Comparison of ENCODE assay signal across 1 cellular context in the genomic region with DNA sequence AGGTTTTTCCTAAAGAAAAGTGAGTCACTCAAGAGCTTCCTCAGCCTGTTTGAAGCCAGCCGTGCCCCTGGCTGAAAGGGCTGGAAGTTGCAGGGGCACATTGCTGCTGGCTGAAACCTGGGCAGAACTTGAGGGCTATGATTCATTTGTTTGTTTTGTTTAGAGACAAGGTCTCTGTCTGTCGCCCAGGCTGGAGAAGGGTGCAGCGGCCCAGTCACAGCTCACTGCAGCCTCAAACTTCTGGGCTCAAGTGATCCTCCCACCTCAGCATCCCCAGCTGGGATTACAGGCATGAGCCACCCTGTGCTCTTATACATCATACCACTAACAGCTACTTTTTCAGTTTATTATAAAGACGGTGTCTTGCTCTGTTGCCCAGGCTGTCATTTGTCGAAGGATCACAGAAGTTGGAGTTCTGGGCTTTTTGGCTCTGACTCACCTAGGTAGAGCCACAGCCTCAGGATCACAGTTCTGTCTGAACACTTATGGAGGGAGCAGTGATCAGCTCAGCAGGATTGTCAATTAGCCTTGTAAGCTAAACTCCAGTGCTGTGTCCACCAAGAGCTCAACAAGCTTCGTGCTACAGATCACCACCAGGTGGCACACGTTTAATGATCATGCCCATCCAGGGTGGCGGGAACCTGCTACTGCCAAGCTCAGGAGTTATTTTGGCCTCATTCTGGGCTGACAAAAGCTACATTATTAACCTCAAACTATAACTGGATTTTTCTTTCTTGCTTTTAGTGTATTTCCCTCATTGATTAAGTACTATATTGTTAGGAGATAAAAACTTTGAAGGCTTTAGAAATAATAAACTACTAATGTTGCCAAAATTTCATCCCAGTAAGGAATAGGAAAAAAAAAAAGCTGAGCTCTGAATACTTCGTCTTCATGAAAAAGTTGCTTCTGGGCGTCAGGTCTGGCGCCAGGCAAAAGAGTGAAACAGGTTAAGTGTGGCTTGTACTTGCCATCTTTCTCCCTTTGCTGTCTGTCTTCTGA.
TF ChIP-seq lines count a peak whose summit lies in the region.

No MANE protein-coding gene starts in this region.

TF ChIP-seq in HepG2, 621 proteins besides CTCF, POLR2A, EP300 and RAD21 (continued from another document and continues in another):
- TF ChIP-seq, protein P1, sequence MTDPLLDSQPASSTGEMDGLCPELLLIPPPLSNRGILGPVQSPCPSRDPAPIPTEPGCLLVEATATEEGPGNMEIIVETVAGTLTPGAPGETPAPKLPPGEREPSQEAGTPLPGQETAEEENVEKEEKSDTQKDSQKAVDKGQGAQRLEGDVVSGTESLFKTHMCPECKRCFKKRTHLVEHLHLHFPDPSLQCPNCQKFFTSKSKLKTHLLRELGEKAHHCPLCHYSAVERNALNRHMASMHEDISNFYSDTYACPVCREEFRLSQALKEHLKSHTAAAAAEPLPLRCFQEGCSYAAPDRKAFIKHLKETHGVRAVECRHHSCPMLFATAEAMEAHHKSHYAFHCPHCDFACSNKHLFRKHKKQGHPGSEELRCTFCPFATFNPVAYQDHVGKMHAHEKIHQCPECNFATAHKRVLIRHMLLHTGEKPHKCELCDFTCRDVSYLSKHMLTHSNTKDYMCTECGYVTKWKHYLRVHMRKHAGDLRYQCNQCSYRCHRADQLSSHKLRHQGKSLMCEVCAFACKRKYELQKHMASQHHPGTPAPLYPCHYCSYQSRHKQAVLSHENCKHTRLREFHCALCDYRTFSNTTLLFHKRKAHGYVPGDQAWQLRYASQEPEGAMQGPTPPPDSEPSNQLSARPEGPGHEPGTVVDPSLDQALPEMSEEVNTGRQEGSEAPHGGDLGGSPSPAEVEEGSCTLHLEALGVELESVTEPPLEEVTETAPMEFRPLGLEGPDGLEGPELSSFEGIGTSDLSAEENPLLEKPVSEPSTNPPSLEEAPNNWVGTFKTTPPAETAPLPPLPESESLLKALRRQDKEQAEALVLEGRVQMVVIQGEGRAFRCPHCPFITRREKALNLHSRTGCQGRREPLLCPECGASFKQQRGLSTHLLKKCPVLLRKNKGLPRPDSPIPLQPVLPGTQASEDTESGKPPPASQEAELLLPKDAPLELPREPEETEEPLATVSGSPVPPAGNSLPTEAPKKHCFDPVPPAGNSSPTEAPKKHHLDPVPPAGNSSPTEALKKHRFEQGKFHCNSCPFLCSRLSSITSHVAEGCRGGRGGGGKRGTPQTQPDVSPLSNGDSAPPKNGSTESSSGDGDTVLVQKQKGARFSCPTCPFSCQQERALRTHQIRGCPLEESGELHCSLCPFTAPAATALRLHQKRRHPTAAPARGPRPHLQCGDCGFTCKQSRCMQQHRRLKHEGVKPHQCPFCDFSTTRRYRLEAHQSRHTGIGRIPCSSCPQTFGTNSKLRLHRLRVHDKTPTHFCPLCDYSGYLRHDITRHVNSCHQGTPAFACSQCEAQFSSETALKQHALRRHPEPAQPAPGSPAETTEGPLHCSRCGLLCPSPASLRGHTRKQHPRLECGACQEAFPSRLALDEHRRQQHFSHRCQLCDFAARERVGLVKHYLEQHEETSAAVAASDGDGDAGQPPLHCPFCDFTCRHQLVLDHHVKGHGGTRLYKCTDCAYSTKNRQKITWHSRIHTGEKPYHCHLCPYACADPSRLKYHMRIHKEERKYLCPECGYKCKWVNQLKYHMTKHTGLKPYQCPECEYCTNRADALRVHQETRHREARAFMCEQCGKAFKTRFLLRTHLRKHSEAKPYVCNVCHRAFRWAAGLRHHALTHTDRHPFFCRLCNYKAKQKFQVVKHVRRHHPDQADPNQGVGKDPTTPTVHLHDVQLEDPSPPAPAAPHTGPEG (CRISPR knock-in tag; IDR thresholded peaks at IDR 0.05), result 0 out of 2 replicates have a peak, but pooled peaks have one; percentile 60
- TF ChIP-seq, protein P2, sequence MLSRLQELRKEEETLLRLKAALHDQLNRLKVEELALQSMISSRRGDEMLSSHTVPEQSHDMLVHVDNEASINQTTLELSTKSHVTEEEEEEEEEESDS (CRISPR knock-in tag; IDR thresholded peaks at IDR 0.05; ENCODE audit: borderline replicate concordance), result no peak
- TF ChIP-seq NAIF1 (CRISPR knock-in tag; IDR thresholded peaks at IDR 0.05; ENCODE audit: borderline replicate concordance) (0 out of 2 replicates have a peak, but pooled peaks have one; percentile 38), GTF3A (CRISPR knock-in tag; conservative IDR thresholded peaks at IDR 0.05) (no peak), SMC3 (IDR thresholded peaks at IDR 0.05; ENCODE audit: low read length) (peak; percentile 95), ASH2L (IDR thresholded peaks at IDR 0.05; ENCODE audit: insufficient read length, low read depth, low read length) (peak; percentile 71), ZNF350 (CRISPR knock-in tag; IDR thresholded peaks at IDR 0.05; ENCODE audit: borderline replicate concordance, low read depth) (peak; percentile 44; the same call in 1 of the 2 replicates), ZNF260 (CRISPR knock-in tag; IDR thresholded peaks at IDR 0.05; ENCODE audit: borderline replicate concordance, low read depth) (no peak), MEIS2 (CRISPR knock-in tag; IDR thresholded peaks at IDR 0.05) (peak; percentile 58; the same call in 1 of the 2 replicates), MEIS1 (CRISPR knock-in tag; IDR thresholded peaks at IDR 0.05; ENCODE audit: borderline replicate concordance) (no peak), BRD4 (CRISPR knock-in tag; IDR thresholded peaks at IDR 0.05) (no peak), ZBTB20 (CRISPR knock-in tag; IDR thresholded peaks at IDR 0.05; ENCODE audit: borderline replicate concordance, low read depth) (peak; percentile 83; the same call in 1 of the 2 replicates), HIVEP1 (CRISPR knock-in tag; IDR thresholded peaks at IDR 0.05) (peak; percentile 64; the same call in 1 of the 2 replicates), KDM3A (CRISPR knock-in tag; IDR thresholded peaks at IDR 0.05; ENCODE audit: low read depth) (no peak; the same call in 1 of the 2 replicates), SP4 (CRISPR knock-in tag; IDR thresholded peaks at IDR 0.05) (0 out of 2 replicates have a peak, but pooled peaks have one; percentile 24), PITX1 (CRISPR knock-in tag; IDR thresholded peaks at IDR 0.05) (peak; percentile 79), ZNF614 (CRISPR knock-in tag; IDR thresholded peaks at IDR 0.05; ENCODE audit: borderline replicate concordance) (peak; percentile 57; the same call in 1 of the 2 replicates), ZNF296 (CRISPR knock-in tag; conservative IDR thresholded peaks at IDR 0.05) (no peak), ZNF652 (CRISPR knock-in tag; IDR thresholded peaks at IDR 0.05; ENCODE audit: borderline replicate concordance, low read depth) (no peak), SRSF9 (IDR thresholded peaks at IDR 0.05; ENCODE audit: borderline replicate concordance, insufficient read depth, low read depth, low read length, poor library complexity, severe bottlenecking) (no peak), ZNF709 (CRISPR knock-in tag; IDR thresholded peaks at IDR 0.05) (no peak), ATF1 (CRISPR knock-in tag; IDR thresholded peaks at IDR 0.05) (no peak), LCORL (IDR thresholded peaks at IDR 0.05) (no peak), LCORL (CRISPR knock-in tag; IDR thresholded peaks at IDR 0.05) (peak; percentile 53), ZNF792 (CRISPR knock-in tag; IDR thresholded peaks at IDR 0.05) (peak; percentile 51; the same call in 1 of the 2 replicates), NFYC (CRISPR knock-in tag; IDR thresholded peaks at IDR 0.05) (0 out of 2 replicates have a peak, but pooled peaks have one; percentile 15), ZNF644 (CRISPR knock-in tag; IDR thresholded peaks at IDR 0.05; ENCODE audit: low read depth) (peak; percentile 45; the same call in 1 of the 2 replicates), HDAC2 (CRISPR knock-in tag; IDR thresholded peaks at IDR 0.05) (peak; percentile 9; the same call in 1 of the 2 replicates)
- TF ChIP-seq, protein P3, sequence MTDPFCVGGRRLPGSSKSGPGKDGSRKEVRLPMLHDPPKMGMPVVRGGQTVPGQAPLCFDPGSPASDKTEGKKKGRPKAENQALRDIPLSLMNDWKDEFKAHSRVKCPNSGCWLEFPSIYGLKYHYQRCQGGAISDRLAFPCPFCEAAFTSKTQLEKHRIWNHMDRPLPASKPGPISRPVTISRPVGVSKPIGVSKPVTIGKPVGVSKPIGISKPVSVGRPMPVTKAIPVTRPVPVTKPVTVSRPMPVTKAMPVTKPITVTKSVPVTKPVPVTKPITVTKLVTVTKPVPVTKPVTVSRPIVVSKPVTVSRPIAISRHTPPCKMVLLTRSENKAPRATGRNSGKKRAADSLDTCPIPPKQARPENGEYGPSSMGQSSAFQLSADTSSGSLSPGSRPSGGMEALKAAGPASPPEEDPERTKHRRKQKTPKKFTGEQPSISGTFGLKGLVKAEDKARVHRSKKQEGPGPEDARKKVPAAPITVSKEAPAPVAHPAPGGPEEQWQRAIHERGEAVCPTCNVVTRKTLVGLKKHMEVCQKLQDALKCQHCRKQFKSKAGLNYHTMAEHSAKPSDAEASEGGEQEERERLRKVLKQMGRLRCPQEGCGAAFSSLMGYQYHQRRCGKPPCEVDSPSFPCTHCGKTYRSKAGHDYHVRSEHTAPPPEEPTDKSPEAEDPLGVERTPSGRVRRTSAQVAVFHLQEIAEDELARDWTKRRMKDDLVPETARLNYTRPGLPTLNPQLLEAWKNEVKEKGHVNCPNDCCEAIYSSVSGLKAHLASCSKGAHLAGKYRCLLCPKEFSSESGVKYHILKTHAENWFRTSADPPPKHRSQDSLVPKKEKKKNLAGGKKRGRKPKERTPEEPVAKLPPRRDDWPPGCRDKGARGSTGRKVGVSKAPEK (CRISPR knock-in tag; IDR thresholded peaks at IDR 0.05; ENCODE audit: borderline replicate concordance), result 0 out of 2 replicates have a peak, but pooled peaks have one; percentile 51
- TF ChIP-seq, protein P4, sequence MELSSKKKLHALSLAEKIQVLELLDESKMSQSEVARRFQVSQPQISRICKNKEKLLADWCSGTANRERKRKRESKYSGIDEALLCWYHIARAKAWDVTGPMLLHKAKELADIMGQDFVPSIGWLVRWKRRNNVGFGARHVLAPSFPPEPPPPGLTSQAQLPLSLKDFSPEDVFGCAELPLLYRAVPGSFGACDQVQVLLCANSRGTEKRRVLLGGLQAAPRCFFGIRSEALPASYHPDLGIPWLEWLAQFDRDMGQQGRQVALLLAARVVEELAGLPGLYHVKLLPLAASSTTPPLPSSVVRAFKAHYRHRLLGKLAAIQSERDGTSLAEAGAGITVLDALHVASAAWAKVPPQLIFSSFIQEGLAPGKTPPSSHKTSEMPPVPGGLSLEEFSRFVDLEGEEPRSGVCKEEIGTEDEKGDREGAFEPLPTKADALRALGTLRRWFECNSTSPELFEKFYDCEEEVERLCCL (CRISPR knock-in tag; IDR thresholded peaks at IDR 0.05; ENCODE audit: borderline replicate concordance), result no peak
- TF ChIP-seq, protein P5, sequence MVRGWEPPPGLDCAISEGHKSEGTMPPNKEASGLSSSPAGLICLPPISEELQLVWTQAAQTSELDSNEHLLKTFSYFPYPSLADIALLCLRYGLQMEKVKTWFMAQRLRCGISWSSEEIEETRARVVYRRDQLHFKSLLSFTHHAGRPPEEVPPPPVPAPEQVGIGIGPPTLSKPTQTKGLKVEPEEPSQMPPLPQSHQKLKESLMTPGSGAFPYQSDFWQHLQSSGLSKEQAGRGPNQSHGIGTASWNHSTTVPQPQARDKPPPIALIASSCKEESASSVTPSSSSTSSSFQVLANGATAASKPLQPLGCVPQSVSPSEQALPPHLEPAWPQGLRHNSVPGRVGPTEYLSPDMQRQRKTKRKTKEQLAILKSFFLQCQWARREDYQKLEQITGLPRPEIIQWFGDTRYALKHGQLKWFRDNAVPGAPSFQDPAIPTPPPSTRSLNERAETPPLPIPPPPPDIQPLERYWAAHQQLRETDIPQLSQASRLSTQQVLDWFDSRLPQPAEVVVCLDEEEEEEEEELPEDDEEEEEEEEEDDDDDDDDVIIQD (CRISPR knock-in tag; IDR thresholded peaks at IDR 0.05; ENCODE audit: low read depth), result 0 out of 2 replicates have a peak, but pooled peaks have one; percentile 10
- TF ChIP-seq, protein P6, sequence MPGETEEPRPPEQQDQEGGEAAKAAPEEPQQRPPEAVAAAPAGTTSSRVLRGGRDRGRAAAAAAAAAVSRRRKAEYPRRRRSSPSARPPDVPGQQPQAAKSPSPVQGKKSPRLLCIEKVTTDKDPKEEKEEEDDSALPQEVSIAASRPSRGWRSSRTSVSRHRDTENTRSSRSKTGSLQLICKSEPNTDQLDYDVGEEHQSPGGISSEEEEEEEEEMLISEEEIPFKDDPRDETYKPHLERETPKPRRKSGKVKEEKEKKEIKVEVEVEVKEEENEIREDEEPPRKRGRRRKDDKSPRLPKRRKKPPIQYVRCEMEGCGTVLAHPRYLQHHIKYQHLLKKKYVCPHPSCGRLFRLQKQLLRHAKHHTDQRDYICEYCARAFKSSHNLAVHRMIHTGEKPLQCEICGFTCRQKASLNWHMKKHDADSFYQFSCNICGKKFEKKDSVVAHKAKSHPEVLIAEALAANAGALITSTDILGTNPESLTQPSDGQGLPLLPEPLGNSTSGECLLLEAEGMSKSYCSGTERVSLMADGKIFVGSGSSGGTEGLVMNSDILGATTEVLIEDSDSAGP (CRISPR knock-in tag; IDR thresholded peaks at IDR 0.05; ENCODE audit: borderline replicate concordance), result peak; percentile 24; the same call in 1 of the 2 replicates
- TF ChIP-seq, protein P7, sequence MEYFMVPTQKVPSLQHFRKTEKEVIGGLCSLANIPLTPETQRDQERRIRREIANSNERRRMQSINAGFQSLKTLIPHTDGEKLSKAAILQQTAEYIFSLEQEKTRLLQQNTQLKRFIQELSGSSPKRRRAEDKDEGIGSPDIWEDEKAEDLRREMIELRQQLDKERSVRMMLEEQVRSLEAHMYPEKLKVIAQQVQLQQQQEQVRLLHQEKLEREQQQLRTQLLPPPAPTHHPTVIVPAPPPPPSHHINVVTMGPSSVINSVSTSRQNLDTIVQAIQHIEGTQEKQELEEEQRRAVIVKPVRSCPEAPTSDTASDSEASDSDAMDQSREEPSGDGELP (IDR thresholded peaks at IDR 0.05; ENCODE audit: borderline replicate concordance, low read depth), result peak; percentile 14; the same call in 1 of the 2 replicates
- TF ChIP-seq, protein P8, sequence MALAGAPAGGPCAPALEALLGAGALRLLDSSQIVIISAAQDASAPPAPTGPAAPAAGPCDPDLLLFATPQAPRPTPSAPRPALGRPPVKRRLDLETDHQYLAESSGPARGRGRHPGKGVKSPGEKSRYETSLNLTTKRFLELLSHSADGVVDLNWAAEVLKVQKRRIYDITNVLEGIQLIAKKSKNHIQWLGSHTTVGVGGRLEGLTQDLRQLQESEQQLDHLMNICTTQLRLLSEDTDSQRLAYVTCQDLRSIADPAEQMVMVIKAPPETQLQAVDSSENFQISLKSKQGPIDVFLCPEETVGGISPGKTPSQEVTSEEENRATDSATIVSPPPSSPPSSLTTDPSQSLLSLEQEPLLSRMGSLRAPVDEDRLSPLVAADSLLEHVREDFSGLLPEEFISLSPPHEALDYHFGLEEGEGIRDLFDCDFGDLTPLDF (CRISPR knock-in tag; IDR thresholded peaks at IDR 0.05), result peak; percentile 80; the same call in 1 of the 2 replicates
- TF ChIP-seq, protein P9, sequence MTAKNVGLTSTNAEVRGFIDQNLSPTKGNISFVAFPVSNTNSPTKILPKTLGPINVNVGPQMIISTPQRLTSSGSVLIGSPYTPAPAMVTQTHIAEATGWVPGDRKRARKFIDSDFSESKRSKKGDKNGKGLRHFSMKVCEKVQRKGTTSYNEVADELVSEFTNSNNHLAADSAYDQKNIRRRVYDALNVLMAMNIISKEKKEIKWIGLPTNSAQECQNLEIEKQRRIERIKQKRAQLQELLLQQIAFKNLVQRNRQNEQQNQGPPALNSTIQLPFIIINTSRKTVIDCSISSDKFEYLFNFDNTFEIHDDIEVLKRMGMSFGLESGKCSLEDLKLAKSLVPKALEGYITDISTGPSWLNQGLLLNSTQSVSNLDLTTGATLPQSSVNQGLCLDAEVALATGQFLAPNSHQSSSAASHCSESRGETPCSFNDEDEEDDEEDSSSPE (CRISPR knock-in tag; IDR thresholded peaks at IDR 0.05), result peak; percentile 91
